8 cellular contexts compared by ENCODE assay signal in genomic region chr14:42224053-42224888, GRCh38.
A peak's percentile ranks its signal among the peaks of the same experiment; 100 is the strongest.
DNase-seq lines count a peak whose midpoint lies in the region; ATAC-seq and TF ChIP-seq lines count a peak whose summit lies in the region.

No MANE protein-coding gene starts in this region.

- H3F3A ChIP-seq in SU-DHL-6 (ENCODE audit: insufficient read depth) = no peaks in the 10 kb centered on the region
- no peaks in the 10 kb centered on the region for H3F3A ChIP-seq in neural progenitor cell (ENCODE audit: low read depth)

- no peaks in the 10 kb centered on the region for H3K4me1 ChIP-seq in neural progenitor cell

- no peaks in the 10 kb centered on the region for H3K36me3 Mint-ChIP-seq in activated T-cell treated with anti-CD3 and anti-CD28 coated beads, Interleukin-2, amount 50 U/mL, for 72 hours (ENCODE audit: insufficient read depth in 2 of 2)
- H3K36me3 Mint-ChIP-seq in neural progenitor cell = no peaks in the 10 kb centered on the region

- peak overlapping the region; percentile 16 for H2AFZ ChIP-seq in SU-DHL-6 (ENCODE audit: low read depth, low read length, severe bottlenecking)
- no peak overlapping the region for H2AFZ ChIP-seq in neural progenitor cell (replicated peaks)

- DNase-seq in activated T-cell treated with anti-CD3 and anti-CD28 coated beads, Interleukin-2, amount 50 U/mL, for 72 hours = peak; percentile 13 to 18
- DNase-seq in activated T-cell treated with anti-CD3 and anti-CD28 coated beads for 4 hours = no peak
- peak; percentile 50 for DNase-seq in NCI-H128 (lab: John Stamatoyannopoulos, UW; ENCODE audit: unreplicated experiment)
- peak; percentile 79 for DNase-seq in fibroblast of pulmonary artery (ENCODE audit: low read depth)
- peak; percentile 81 for DNase-seq in neural progenitor cell (ENCODE audit: low spot score)

- H3K9me3 Mint-ChIP-seq in activated T-cell treated with anti-CD3 and anti-CD28 coated beads, Interleukin-2, amount 50 U/mL, for 72 hours = peaks cover 0 to 2% of the 10 kb centered on the region in 2 donors
- H3K9me3 Mint-ChIP-seq in neural progenitor cell = no peaks in the 10 kb centered on the region

- H3K36me3 ChIP-seq in SU-DHL-6 (ENCODE audit: low read length) (no peaks in the 10 kb centered on the region), neural progenitor cell (no peaks in the 10 kb centered on the region)

- no peaks in the 10 kb centered on the region for H3K27me3 Mint-ChIP-seq in activated T-cell treated with anti-CD3 and anti-CD28 coated beads, Interleukin-2, amount 50 U/mL, for 72 hours (ENCODE audit: low read depth)
- H3K27me3 Mint-ChIP-seq in neural progenitor cell (ENCODE audit: insufficient read depth, low read depth) = peaks cover 3% of the 10 kb centered on the region

- H3K27ac ChIP-seq in SU-DHL-6 (ENCODE audit: low read depth, low read length) = no peak overlapping the region
- H3K27ac ChIP-seq in neural progenitor cell = no peak overlapping the region

- H3K27ac Mint-ChIP-seq in activated T-cell treated with anti-CD3 and anti-CD28 coated beads, Interleukin-2, amount 50 U/mL, for 72 hours = no peak overlapping the region
- H3K27ac Mint-ChIP-seq in neural progenitor cell = no peak overlapping the region

- TF ChIP-seq CTCF in SU-DHL-6 (IDR thresholded peaks at IDR 0.05; ENCODE audit: insufficient read depth, low read length, poor library complexity, severe bottlenecking) (peak; percentile 90), fibroblast of pulmonary artery (IDR thresholded peaks at IDR 0.05; ENCODE audit: low read length, missing control alignments) (peak; percentile 88), neural progenitor cell (IDR thresholded peaks at IDR 0.05) (peak; percentile 96)

- H4K20me1 ChIP-seq in SU-DHL-6 (ENCODE audit: low read depth, low read length) (no peaks in the 10 kb centered on the region), neural progenitor cell (ENCODE audit: low read depth) (no peaks in the 10 kb centered on the region)

- peak overlapping the region; percentile 10 for H3K4me2 ChIP-seq in SU-DHL-6 (ENCODE audit: low read depth, low read length, poor library complexity, severe bottlenecking)
- no peak overlapping the region for H3K4me2 ChIP-seq in neural progenitor cell

- H3K79me2 ChIP-seq in SU-DHL-6 (ENCODE audit: insufficient read depth, low read length) (no peaks in the 10 kb centered on the region), neural progenitor cell (ENCODE audit: low read depth) (no peaks in the 10 kb centered on the region)

- H3K27me3 ChIP-seq in SU-DHL-6 (ENCODE audit: low read length) (no peaks in the 10 kb centered on the region), neural progenitor cell (no peaks in the 10 kb centered on the region)

- no peaks in the 10 kb centered on the region for H3K4me1 Mint-ChIP-seq in activated T-cell treated with anti-CD3 and anti-CD28 coated beads, Interleukin-2, amount 50 U/mL, for 72 hours (ENCODE audit: low read depth)
- no peaks in the 10 kb centered on the region for H3K4me1 Mint-ChIP-seq in neural progenitor cell

- no peaks in the 10 kb centered on the region for H3K9me3 ChIP-seq in SU-DHL-6 (ENCODE audit: insufficient read depth, low read length)
- H3K9me3 ChIP-seq in neural progenitor cell (ENCODE audit: low read depth) = no peaks in the 10 kb centered on the region

- no peak overlapping the region for H3K4me3 Mint-ChIP-seq in activated T-cell treated with anti-CD3 and anti-CD28 coated beads, Interleukin-2, amount 50 U/mL, for 72 hours
- H3K4me3 Mint-ChIP-seq in neural progenitor cell = no peak overlapping the region

- H3K4me3 ChIP-seq in SU-DHL-6 (ENCODE audit: insufficient read depth, low read length, poor library complexity, severe bottlenecking) (no peak overlapping the region), fibroblast of pulmonary artery (replicated peaks; ENCODE audit: low read depth, low read length) (no peak overlapping the region), neural progenitor cell (no peak overlapping the region)

- H3K9ac ChIP-seq in SU-DHL-6 (ENCODE audit: low read length) (no peak overlapping the region), neural progenitor cell (no peak overlapping the region)

- H3K9me2 ChIP-seq in SU-DHL-6 (replicated peaks; ENCODE audit: insufficient read depth, low read length) = no peaks in the 10 kb centered on the region

- ATAC-seq in activated T-cell treated with anti-CD3 and anti-CD28 coated beads, Interleukin-2, amount 50 U/mL, for 72 hours (replicated peaks in 1 of 2) = no peak
- ATAC-seq in GM21360 (IDR thresholded peaks at IDR 0.05; ENCODE audit: unreplicated experiment) (no peak), GM21619 (IDR thresholded peaks at IDR 0.05; ENCODE audit: unreplicated experiment) (no peak)
